Comparison of ENCODE assay signal across 8 cellular contexts in the genomic region with DNA sequence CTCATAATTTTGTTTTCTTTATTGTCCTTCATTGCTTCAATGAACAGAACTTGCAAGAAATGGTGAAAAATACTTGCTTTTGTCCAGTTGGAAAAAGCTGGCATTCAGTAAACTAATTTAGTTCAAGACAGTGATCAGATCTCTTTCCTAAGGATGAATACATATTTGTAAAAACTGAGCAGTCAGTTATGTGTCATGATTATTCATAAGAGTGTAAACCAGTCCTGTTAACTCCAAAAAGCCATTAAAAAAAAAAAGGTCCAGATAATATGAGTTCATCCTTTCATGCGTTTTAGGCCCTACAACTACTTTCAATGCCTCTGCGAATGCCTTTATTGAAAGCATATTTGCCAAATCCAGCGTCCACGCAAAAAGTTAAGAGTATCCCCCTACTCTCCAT. TPM values are rescaled to one million over a fixed set of nuclear protein-coding genes. Genes with fewer than 3 reads are reported as not detected.
A peak's percentile ranks its signal among the peaks of the same experiment; 100 is the strongest.
DNase-seq lines count a peak whose midpoint lies in the region; ATAC-seq and TF ChIP-seq lines count a peak whose summit lies in the region.

No MANE protein-coding gene starts in this region.

- BruUV-seq in PC-9 (replicated peaks; lab: Mats Ljungman, UMichigan): no TSS peak

- H3K4me3 ChIP-seq in PC-9: peak overlapping the region; percentile 77
- peak overlapping the region; percentile 94 to 100 (median 97) for H3K4me3 ChIP-seq in esophagus muscularis mucosa
- H3K4me3 ChIP-seq in prostate gland: peak overlapping the region; percentile 93 to 95

- ATAC-seq in GM18502 (IDR thresholded peaks at IDR 0.05; ENCODE audit: poor library complexity, unreplicated experiment) (peak; percentile 1), GM19023 (IDR thresholded peaks at IDR 0.05; ENCODE audit: unreplicated experiment) (no peak)

- TF ChIP-seq POLR2A in esophagus muscularis mucosa (IDR thresholded peaks at IDR 0.05; ENCODE audit: low read depth) (no peak), prostate gland (IDR thresholded peaks at IDR 0.05) (no peak)

- no peak for TF ChIP-seq CTCF in PC-9 (conservative IDR thresholded peaks at IDR 0.05)
- TF ChIP-seq CTCF in esophagus muscularis mucosa (IDR thresholded peaks at IDR 0.05): no peak
- no peak for TF ChIP-seq CTCF in prostate gland (IDR thresholded peaks at IDR 0.05)

- H3K27ac ChIP-seq in PC-9 (no peak overlapping the region), esophagus muscularis mucosa (replicated peaks in 1 of 4) (peak overlapping the region; percentile 86 to 91 (median 90)), prostate gland (peak overlapping the region; percentile 86 to 88)

- POLR2A ChIA-PET in PC-9 (lab: Charles Lee; ENCODE audit: unreplicated experiment): no interaction called here

- H3K27me3 ChIP-seq in PC-9 (ENCODE audit: insufficient read depth, low read depth): no peaks in the 10 kb centered on the region
- H3K27me3 ChIP-seq in esophagus muscularis mucosa: no peaks in the 10 kb centered on the region
- no peaks in the 10 kb centered on the region for H3K27me3 ChIP-seq in prostate gland (replicated peaks; ENCODE audit: insufficient read depth)

- TF ChIP-seq EP300 in esophagus muscularis mucosa (IDR thresholded peaks at IDR 0.05): no peak

- peaks cover 9% of the 10 kb centered on the region for H3K79me2 ChIP-seq in PC-9 (ENCODE audit: low read depth)

- H2AFZ ChIP-seq in PC-9: peak overlapping the region; percentile 94

- no peaks in the 10 kb centered on the region for H3K9me2 ChIP-seq in PC-9 (ENCODE audit: insufficient read depth)

- no peaks in the 10 kb centered on the region for H3F3A ChIP-seq in PC-9 (ENCODE audit: insufficient read depth, low read depth)

- WGBS in esophagus muscularis mucosa: 0% methylated on average over 4 of the region's 4 CpGs
- WGBS in prostate gland: 0% methylated on average over 4 of the region's 4 CpGs

- H3K4me1 ChIP-seq in PC-9 (replicated peaks; ENCODE audit: insufficient read depth): peaks cover 3% of the 10 kb centered on the region; the same call in 1 of the 2 replicates
- H3K4me1 ChIP-seq in esophagus muscularis mucosa: peaks cover 8 to 36% (median 33%) of the 10 kb centered on the region in 4 donors
- peaks cover 3% of the 10 kb centered on the region for H3K4me1 ChIP-seq in prostate gland (replicated peaks)

- DNase-seq in PC-9: no peak
- no peak for DNase-seq in esophagus muscularis mucosa (ENCODE audit: extremely low spot score)
- no peak for DNase-seq in prostate gland (ENCODE audit: low spot score)
- no peak for DNase-seq in GOT3 (lab: John Stamatoyannopoulos, UW)
- DNase-seq in D341Med (ENCODE audit: low spot score): no peak
- no peak for DNase-seq in DMS153 (lab: John Stamatoyannopoulos, UW)

- CTCF ChIA-PET in PC-9 (lab: Charles Lee): no interaction called here

- no peaks in the 10 kb centered on the region for H4K20me1 ChIP-seq in PC-9 (ENCODE audit: insufficient read depth)

- H3K9me3 ChIP-seq in PC-9 (ENCODE audit: insufficient read depth, low read depth) (no peaks in the 10 kb centered on the region), esophagus muscularis mucosa (no peaks in the 10 kb centered on the region), prostate gland (no peaks in the 10 kb centered on the region)

- H3K36me3 ChIP-seq in PC-9 (ENCODE audit: low read depth) (no peaks in the 10 kb centered on the region), esophagus muscularis mucosa (peaks cover 0 to 29% (median 13%) of the 10 kb centered on the region in 4 donors), prostate gland (no peaks in the 10 kb centered on the region)

- intact Hi-C loops in PC-9 (cut with micrococcal nuclease; ENCODE audit: unreplicated experiment) (loop anchor here (5.0 to 10.0 kb wide), 2 partner anchors 125 to 948 kb away; partner anchors contain the start of genes DOP1A, IBTK and UBE3D), esophagus muscularis mucosa (cut with DNase I) (loop anchor here (10.0 kb wide), 1 partner anchor 128 kb away; the partner anchor contains the start of genes DOP1A and UBE3D), prostate gland (cut with DNase I) (loop anchor here (5.0 kb wide), 1 partner anchor 125 kb away; the partner anchor contains the start of genes DOP1A and UBE3D)

- peak overlapping the region; percentile 86 for H3K4me2 ChIP-seq in PC-9

RNA-seq across cellular contexts. Expression of gene PGM3, which starts 0.6 kb away (rescaled TPM):
- total RNA-seq in PC-9 (2021) (22.1 and 33.8 TPM in 2 replicates), esophagus muscularis mucosa (10 to 100 TPM in 1 of 4 donors, 1 to 10 TPM in 3; 7.1 to 15.4 (median 8.9) TPM), prostate gland (10 to 100 TPM; 31.6 to 74.8 TPM)

RNA-seq across cellular contexts. Expression of gene RWDD2A, which starts 0.7 kb away (rescaled TPM):
- total RNA-seq in PC-9 (2021) (1.8 and 2.1 TPM in 2 replicates), esophagus muscularis mucosa (1 to 10 TPM; 2.5 to 4.5 (median 3.1) TPM), prostate gland (10 to 100 TPM in 1 of 2 donors, 1 to 10 TPM in 1; 9.5 to 23.7 TPM)
